Comparison of ENCODE assay signal across 8 cellular contexts in genomic region chr15:78035319-78035718, GRCh38. TPM values are rescaled to one million over a fixed set of nuclear protein-coding genes. Genes with fewer than 3 reads are reported as not detected.
DNase-seq lines count a peak whose midpoint lies in the region; ATAC-seq and TF ChIP-seq lines count a peak whose summit lies in the region.
"Had no signal": no experiment of that assay in that cellular context is flagged by ENCODE, and none has a peak within 500 bp of the region (broad histone marks: within the 10 kb centered on the region; RNA-seq: fewer than 3 reads in every experiment).

No MANE protein-coding gene starts in this region.

- H3K36me3 ChIP-seq in stomach = peaks cover 0 to 27% (median 18%) of the 10 kb centered on the region in 4 donors

- H3K9me3 ChIP-seq in stomach = no peaks in the 10 kb centered on the region

- no peak for ATAC-seq in activated T-helper 17 cell treated with anti-CD3 and anti-CD28 coated beads, Interleukin-2, amount 50 U/mL, for 72 hours (replicated peaks)
- ATAC-seq in GM18519 (IDR thresholded peaks at IDR 0.05; ENCODE audit: low FRiP score, unreplicated experiment) (no peak), GM19455 (IDR thresholded peaks at IDR 0.05; ENCODE audit: unreplicated experiment) (no peak)
- ATAC-seq in stimulated activated memory B cell treated with anti-CD40 and anti-IgM and Interleukin-4, amounts not matched to agents 10 μg/mL and 1 μg/mL and 100 μg/mL, for 72 hours = no peak

- intact Hi-C loops in stomach (cut with DNase I; ENCODE audit: low total_unique reads) = no loop called here

- H3K4me3 ChIP-seq in stomach = no peak overlapping the region

- peaks cover 37 to 86% (median 48%) of the 10 kb centered on the region in 4 donors for H3K4me1 ChIP-seq in stomach

- no peaks in the 10 kb centered on the region for H3K27me3 ChIP-seq in stomach

- no peak for TF ChIP-seq POLR2A in stomach (IDR thresholded peaks at IDR 0.05)

- 16 to 45% (median 23%) methylated on average over 4 of the region's 4 CpGs for WGBS in stomach, 5 donors

- peak overlapping the region; percentile 11 to 84 (median 76) for H3K27ac ChIP-seq in stomach

- no peaks in the 10 kb centered on the region for H3K27me3 Mint-ChIP-seq in activated T-helper 17 cell treated with anti-CD3 and anti-CD28 coated beads, Interleukin-2, amount 50 U/mL, for 72 hours
- H3K27me3 Mint-ChIP-seq in stimulated activated memory B cell treated with anti-CD40 and anti-IgM and Interleukin-4, amounts not matched to agents 10 μg/mL and 1 μg/mL and 100 μg/mL, for 72 hours = no peaks in the 10 kb centered on the region

- H3K4me1 Mint-ChIP-seq in activated T-helper 17 cell treated with anti-CD3 and anti-CD28 coated beads, Interleukin-2, amount 50 U/mL, for 72 hours = peaks cover 79% of the 10 kb centered on the region
- H3K4me1 Mint-ChIP-seq in stimulated activated memory B cell treated with anti-CD40 and anti-IgM and Interleukin-4, amounts not matched to agents 10 μg/mL and 1 μg/mL and 100 μg/mL, for 72 hours = peaks cover 56% of the 10 kb centered on the region

- no peaks in the 10 kb centered on the region for H3K9me3 Mint-ChIP-seq in activated T-helper 17 cell treated with anti-CD3 and anti-CD28 coated beads, Interleukin-2, amount 50 U/mL, for 72 hours
- H3K9me3 Mint-ChIP-seq in stimulated activated memory B cell treated with anti-CD40 and anti-IgM and Interleukin-4, amounts not matched to agents 10 μg/mL and 1 μg/mL and 100 μg/mL, for 72 hours = no peaks in the 10 kb centered on the region

- peak; percentile 87 for DNase-seq in NCI-H226
- DNase-seq in iris pigment epithelial cell (ENCODE audit: low read depth) = peak; percentile 40
- DNase-seq in stomach = peak; percentile 51

- no peak for TF ChIP-seq EP300 in stomach (IDR thresholded peaks at IDR 0.05)

- H3K27ac Mint-ChIP-seq in activated T-helper 17 cell treated with anti-CD3 and anti-CD28 coated beads, Interleukin-2, amount 50 U/mL, for 72 hours = peak overlapping the region; percentile 58
- no peak overlapping the region for H3K27ac Mint-ChIP-seq in stimulated activated memory B cell treated with anti-CD40 and anti-IgM and Interleukin-4, amounts not matched to agents 10 μg/mL and 1 μg/mL and 100 μg/mL, for 72 hours

- H3K4me3 Mint-ChIP-seq in activated T-helper 17 cell treated with anti-CD3 and anti-CD28 coated beads, Interleukin-2, amount 50 U/mL, for 72 hours = peak overlapping the region; percentile 76
- no peak overlapping the region for H3K4me3 Mint-ChIP-seq in stimulated activated memory B cell treated with anti-CD40 and anti-IgM and Interleukin-4, amounts not matched to agents 10 μg/mL and 1 μg/mL and 100 μg/mL, for 72 hours

- no peak for TF ChIP-seq CTCF in stomach (IDR thresholded peaks at IDR 0.05)

- H3K36me3 Mint-ChIP-seq in activated T-helper 17 cell treated with anti-CD3 and anti-CD28 coated beads, Interleukin-2, amount 50 U/mL, for 72 hours (ENCODE audit: low read depth) = peaks cover 57% of the 10 kb centered on the region
- peaks cover 22% of the 10 kb centered on the region for H3K36me3 Mint-ChIP-seq in stimulated activated memory B cell treated with anti-CD40 and anti-IgM and Interleukin-4, amounts not matched to agents 10 μg/mL and 1 μg/mL and 100 μg/mL, for 72 hours

RNA-seq across cellular contexts. Expression of gene TBC1D2B, which starts 42.2 kb away (rescaled TPM):
- 100 to 1,000 TPM in 1 of 2 donors, 10 to 100 TPM in 1; 86.1 to 109 TPM for total RNA-seq in activated T-helper 17 cell treated with anti-CD3 and anti-CD28 coated beads, Interleukin-2, amount 50 U/mL, for 72 hours
- total RNA-seq in stomach = 10 to 100 TPM; 38.2 to 61.7 (median 58.3) TPM
- 10 to 100 TPM in 2 of 3 donors, 1 to 10 TPM in 1; 9.3 to 12.4 (median 11.7) TPM for polyA plus RNA-seq in stomach

RNA-seq across cellular contexts. Expression of gene SH2D7, which starts 57.0 kb away (rescaled TPM):
- not detected for total RNA-seq in activated T-helper 17 cell treated with anti-CD3 and anti-CD28 coated beads, Interleukin-2, amount 50 U/mL, for 72 hours
- total RNA-seq in stomach = under 1 TPM in 2 of 5 donors, not detected in 3; 0.29 to 0.45 TPM
- polyA plus RNA-seq in stomach = not detected
- total RNA-seq: NCI-H460 had no signal
